ENCODE assay signal across 8 cellular contexts in genomic region chrX:119605739-119606507, GRCh38. TPM values are rescaled to one million over a fixed set of nuclear protein-coding genes. Genes with fewer than 3 reads are reported as not detected.
DNase-seq lines count a peak whose midpoint lies in the region; ATAC-seq and TF ChIP-seq lines count a peak whose summit lies in the region.

NKRF (minus strand) TSS chrX:119606424.

- H2AK9ac ChIP-seq in IMR-90 (replicated peaks; ENCODE audit: low read depth, low read length, poor library complexity): peak within 1 kb of the TSS; percentile 89

- H3K4me3 ChIP-seq in IMR-90 (ENCODE audit: insufficient read depth, low read depth, low read length) (peak within 1 kb of the TSS; percentile 97), foreskin fibroblast (ENCODE audit: low read depth in 1 of 2, low read length in 2 of 2) (peak within 1 kb of the TSS; percentile 70 to 91), neuronal stem cell (ENCODE audit: low read length in 2 of 2) (peak within 1 kb of the TSS; percentile 94 to 100)

- 34% methylated on average over 25 of the region's 78 CpGs; no CpG with 5 or more reads in 1 of the 2 experiments for WGBS in IMR-90 (ENCODE audit: extremely low coverage in 2 of 2, insufficient read length in 1 of 2), 2 experiments
- no CpG with 5 or more reads among the region's 78 CpGs for WGBS in neuronal stem cell (ENCODE audit: extremely low coverage in 2 of 2, insufficient read length in 2 of 2, insufficient replicate concordance in 1 of 2), 2 donors

- peak; percentile 17 for ATAC-seq in GM21529 (IDR thresholded peaks at IDR 0.05; ENCODE audit: unreplicated experiment)
- ATAC-seq in IMR-90 (ENCODE audit: low read depth): peak; percentile 81

- H2BK20ac ChIP-seq in IMR-90 (ENCODE audit: low read depth, low read length): no peak within 1 kb of the TSS

- H3K9me3 ChIP-seq in IMR-90 (ENCODE audit: control insufficient read depth, insufficient read depth, low read length): no peaks in the 10 kb centered on the region
- H3K9me3 ChIP-seq in neuronal stem cell (replicated peaks in 1 of 2; ENCODE audit: control insufficient read depth in 2 of 2, insufficient read depth in 1 of 2, low read depth in 1 of 2, low read length in 2 of 2): no peaks in the 10 kb centered on the region

- H4K5ac ChIP-seq in IMR-90 (ENCODE audit: low read depth, low read length): peak within 1 kb of the TSS; percentile 80

- H3K4ac ChIP-seq in IMR-90 (ENCODE audit: low read depth, low read length): peak within 1 kb of the TSS; percentile 79
- H3K4ac ChIP-seq in neuronal stem cell (ENCODE audit: low read length): no peak within 1 kb of the TSS

- no peak within 1 kb of the TSS for H2BK12ac ChIP-seq in neuronal stem cell (ENCODE audit: low read length)

- peaks cover 14% of the 10 kb centered on the region for H4K20me1 ChIP-seq in IMR-90 (ENCODE audit: insufficient read depth, low read length)

- no peaks in the 10 kb centered on the region for H3K4me1 ChIP-seq in IMR-90 (ENCODE audit: control insufficient read depth, insufficient read depth, low read length)
- no peaks in the 10 kb centered on the region for H3K4me1 ChIP-seq in neuronal stem cell (ENCODE audit: control insufficient read depth in 2 of 2, insufficient read depth in 1 of 2, low read depth in 1 of 2, low read length in 2 of 2)

- peak within 1 kb of the TSS; percentile 63 for H3K23ac ChIP-seq in IMR-90 (ENCODE audit: low read depth, low read length)
- no peak within 1 kb of the TSS for H3K23ac ChIP-seq in neuronal stem cell (ENCODE audit: low read depth, low read length, poor library complexity)

- H3K27ac ChIP-seq in IMR-90 (ENCODE audit: insufficient read depth, low read length) (peak within 1 kb of the TSS; percentile 93), neuronal stem cell (replicated peaks; ENCODE audit: low read length) (no peak within 1 kb of the TSS), substantia nigra (ENCODE audit: low read depth, low read length, poor library complexity, severe bottlenecking) (peak within 1 kb of the TSS; percentile 89)

- in situ Hi-C loops in IMR-90 (cut with MboI; ENCODE audit: low sequenced_read_pairs): no loop called here

- H2BK5ac ChIP-seq in IMR-90 (ENCODE audit: low read depth, low read length, poor library complexity, severe bottlenecking) (peak within 1 kb of the TSS; percentile 90), neuronal stem cell (ENCODE audit: low read length) (no peak within 1 kb of the TSS)

- POLR2A ChIA-PET in IMR-90 (lab: Charles Lee; ENCODE audit: unreplicated experiment): no interaction called here

- H2BK120ac ChIP-seq in IMR-90 (ENCODE audit: low read depth, low read length) (no peak within 1 kb of the TSS), neuronal stem cell (ENCODE audit: low read depth, low read length) (no peak within 1 kb of the TSS)

- CTCF ChIA-PET in IMR-90 (lab: Yijun Ruan, JAX): interaction anchor here (0.6 kb wide), 1 partner anchor 12 kb away, joined by 3 read pairs; no protein-coding TSS in a partner anchor

- TF ChIP-seq CTCF in IMR-90 (conservative IDR thresholded peaks at IDR 0.05; ENCODE audit: low read depth, low read length) (no peak), foreskin fibroblast (IDR thresholded peaks at IDR 0.05; ENCODE audit: low read depth, low read length) (no peak)

- H3K79me1 ChIP-seq in IMR-90 (ENCODE audit: low read depth in 1 of 2, low read length in 2 of 2): peaks cover 0 to 10% of the 10 kb centered on the region in 2 experiments; a peak in 2 of 4 replicates
- peaks cover 3% of the 10 kb centered on the region for H3K79me1 ChIP-seq in neuronal stem cell (ENCODE audit: low read depth, low read length)

- intact Hi-C loops in IMR-90 (cut with micrococcal nuclease): loop anchor here (5.0 kb wide), 2 partner anchors 186 to 266 kb away; partner anchors contain the start of genes NDUFA1, RNF113A and RPL39

- H3K9ac ChIP-seq in IMR-90 (ENCODE audit: low read depth, low read length): peak within 1 kb of the TSS; percentile 98
- H3K9ac ChIP-seq in neuronal stem cell (ENCODE audit: low read depth, low read length, poor library complexity): peak within 1 kb of the TSS; percentile 97

- H3K56ac ChIP-seq in IMR-90 (ENCODE audit: extremely low read depth, insufficient read depth, low read length): peak within 1 kb of the TSS; percentile 43

- H3K14ac ChIP-seq in IMR-90 (replicated peaks; ENCODE audit: low read depth, low read length): peak within 1 kb of the TSS; percentile 82
- H3K14ac ChIP-seq in neuronal stem cell (ENCODE audit: low read length): peak within 1 kb of the TSS; percentile 56

- H3K9me1 ChIP-seq in IMR-90 (ENCODE audit: insufficient read depth, low read length): 0 out of 2 replicates have a peak, but pooled peaks cover 3% of the 10 kb centered on the region

- DNase-seq in DMS53 (lab: John Stamatoyannopoulos, UW) (peak; percentile 96), IMR-90 (peak; percentile 90), RKO (ENCODE audit: low spot score) (peak; percentile 91), foreskin fibroblast (peak in 1 of 2 donors; percentile 94), neuronal stem cell (ENCODE audit: low spot score) (peak; percentile 75), substantia nigra (lab: John Stamatoyannopoulos, UW) (peak; percentile 7 to 88 (median 69))
- peak; percentile 95 for DNase-seq in activated effector memory CD4-positive, alpha-beta T cell treated with anti-CD3 and anti-CD28 coated beads, Interleukin-2, amount 50 U/mL, for 16 hours

- H3K18ac ChIP-seq in IMR-90 (ENCODE audit: low read depth, low read length): peak within 1 kb of the TSS; percentile 71
- peak within 1 kb of the TSS; percentile 97 for H3K18ac ChIP-seq in neuronal stem cell (ENCODE audit: low read length)

- H2BK15ac ChIP-seq in IMR-90 (ENCODE audit: low read depth, low read length) (no peak within 1 kb of the TSS), neuronal stem cell (ENCODE audit: low read length) (no peak within 1 kb of the TSS)

- H2AFZ ChIP-seq in IMR-90 (replicated peaks; ENCODE audit: low read length, poor library complexity) (peak within 1 kb of the TSS; percentile 94), neuronal stem cell (ENCODE audit: low read length) (peak within 1 kb of the TSS; percentile 91)

- BruUV-seq in IMR-90 (replicated peaks; lab: Mats Ljungman, UMichigan): no TSS peak

- H4K91ac ChIP-seq in IMR-90 (ENCODE audit: insufficient read depth, low read depth, low read length): peak within 1 kb of the TSS; percentile 66
- H4K91ac ChIP-seq in neuronal stem cell (ENCODE audit: low read depth, low read length, poor library complexity): no peak within 1 kb of the TSS

- H2AK5ac ChIP-seq in IMR-90 (ENCODE audit: low read depth, low read length): peak within 1 kb of the TSS; percentile 56
- H2AK5ac ChIP-seq in neuronal stem cell (ENCODE audit: low read depth, low read length): no peak within 1 kb of the TSS

- peak; percentile 82 for TF ChIP-seq POLR2A in IMR-90 (IDR thresholded peaks at IDR 0.05; ENCODE audit: low read depth, low read length)

- peak within 1 kb of the TSS; percentile 41 to 98 for H4K8ac ChIP-seq in IMR-90 (ENCODE audit: low read depth in 2 of 2, low read length in 2 of 2)
- H4K8ac ChIP-seq in neuronal stem cell (ENCODE audit: low read depth, low read length): no peak within 1 kb of the TSS

- no peaks in the 10 kb centered on the region for H3K27me3 ChIP-seq in IMR-90 (ENCODE audit: control insufficient read depth, insufficient read depth, low read length)
- no peaks in the 10 kb centered on the region for H3K27me3 ChIP-seq in neuronal stem cell (ENCODE audit: control insufficient read depth in 3 of 3, insufficient read depth in 3 of 3, low read depth in 1 of 3, low read length in 3 of 3)

- H3K4me2 ChIP-seq in IMR-90 (ENCODE audit: low read depth, low read length) (peak within 1 kb of the TSS; percentile 94), neuronal stem cell (ENCODE audit: insufficient read depth, low read length, poor library complexity, severe bottlenecking) (peak within 1 kb of the TSS; percentile 57)

- TF ChIP-seq RAD21 in IMR-90 (IDR thresholded peaks at IDR 0.05; ENCODE audit: low read length): no peak

- no peaks in the 10 kb centered on the region for H3K36me3 ChIP-seq in IMR-90 (ENCODE audit: control insufficient read depth, insufficient read depth, low read length)
- peaks cover 2 to 10% of the 10 kb centered on the region in 2 donors for H3K36me3 ChIP-seq in neuronal stem cell (replicated peaks in 1 of 2; ENCODE audit: control insufficient read depth in 2 of 2, insufficient read depth in 2 of 2, low read length in 2 of 2)

- dilution Hi-C loops in IMR-90 (cut with HindIII; ENCODE audit: low sequenced_read_pairs, unreplicated experiment): no loop called here

TF ChIP-seq in IMR-90, 13 proteins besides CTCF, POLR2A, EP300 and RAD21:
- TF ChIP-seq CHD1 (IDR thresholded peaks at IDR 0.05; ENCODE audit: low read depth, low read length): no peak
- no peak for TF ChIP-seq RCOR1 (IDR thresholded peaks at IDR 0.05; ENCODE audit: insufficient replicate concordance, low read length)
- peak; percentile 17; the same call in 1 of the 2 replicates for TF ChIP-seq MAZ (IDR thresholded peaks at IDR 0.05; ENCODE audit: borderline replicate concordance, low read depth, low read length)
- TF ChIP-seq MXI1 (IDR thresholded peaks at IDR 0.05; ENCODE audit: borderline replicate concordance, low read depth, low read length): peak; percentile 60; the same call in 1 of the 2 replicates

RNA-seq across cellular contexts. Expression of gene NKRF, which starts in this region (rescaled TPM):
- 2.2 and 3.6 TPM in 2 replicates for total RNA-seq in IMR-90 (2012; rRNA removed)
- polyA plus RNA-seq in IMR-90 (2012; rRNA removed): 4.1 TPM in 2 replicates
- 0.78 and 0.81 TPM in 2 replicates for polyA plus RNA-seq in IMR-90 (2012; cell fraction: cytosol; rRNA removed)
- 0.86 and 5.4 TPM in 2 replicates for polyA plus RNA-seq in IMR-90 (2012; cell fraction: nucleus; rRNA removed; ENCODE audit: low replicate concordance)
- 8.6 TPM for polyA plus RNA-seq in neuronal stem cell (2013, experiment 1 of 2)
- 8.8 TPM for polyA plus RNA-seq in neuronal stem cell (2013, experiment 2 of 2)
